12 cellular contexts compared by ENCODE assay signal in the genomic region with DNA sequence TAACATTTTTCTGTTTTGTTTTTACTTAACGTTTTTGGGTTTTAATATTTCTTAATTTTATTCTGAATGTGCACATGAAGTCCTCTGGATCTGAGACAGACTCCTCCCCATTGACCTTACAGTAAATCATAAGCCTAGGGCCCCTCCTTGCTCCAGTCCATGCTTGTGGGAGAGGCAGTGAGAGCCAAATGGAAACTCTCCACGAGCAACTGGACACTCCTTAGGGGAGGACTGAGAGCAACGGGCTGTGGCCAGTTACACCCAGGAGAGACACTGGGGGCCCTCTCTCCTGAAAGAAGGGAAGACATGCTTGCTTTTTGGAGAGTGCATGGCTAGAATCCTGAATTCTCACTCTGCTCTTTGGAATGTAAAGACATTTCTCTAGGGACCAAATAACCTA. TPM values are rescaled to one million over a fixed set of nuclear protein-coding genes. Genes with fewer than 3 reads are reported as not detected.
A peak's percentile ranks its signal among the peaks of the same experiment; 100 is the strongest.
DNase-seq lines count a peak whose midpoint lies in the region; ATAC-seq and TF ChIP-seq lines count a peak whose summit lies in the region.
"Had no signal": no experiment of that assay in that cellular context is flagged by ENCODE, and none has a peak within 500 bp of the region (broad histone marks: within the 10 kb centered on the region; RNA-seq: fewer than 3 reads in every experiment).

No MANE protein-coding gene starts in this region.

- ATAC-seq in Right ventricle myocardium superior (ENCODE audit: poor library complexity) = peak; percentile 92
- no peak for ATAC-seq in HG02759 (IDR thresholded peaks at IDR 0.05; ENCODE audit: unreplicated experiment)
- ATAC-seq: activated T-cell treated with anti-CD3 and anti-CD28 coated beads, Interleukin-2, amount 50 U/mL, for 72 hours; natural killer cell had no signal

- peak; percentile 73 for DNase-seq in adipocyte (ENCODE audit: low read depth)
- peak; percentile 63 for DNase-seq in Right ventricle myocardium superior
- DNase-seq in nephron progenitor cell = no peak
- no peak for DNase-seq in PC-9
- no peak for DNase-seq in HuH-7.5 (ENCODE audit: low spot score)
- DNase-seq in OCI-M2 (lab: John Stamatoyannopoulos, UW; ENCODE audit: unreplicated experiment) = no peak
- DNase-seq: activated T-cell treated with anti-CD3 and anti-CD28 coated beads, Interleukin-2, amount 50 U/mL, for 72 hours; DND-41; H7; natural killer cell had no signal

- H3K36me3 Mint-ChIP-seq in nephron progenitor cell (ENCODE audit: low read depth) = peaks cover 8% of the 10 kb centered on the region
- H3K36me3 Mint-ChIP-seq: natural killer cell had no signal

- peaks cover 56% of the 10 kb centered on the region for H3K4me1 Mint-ChIP-seq in nephron progenitor cell

- BruUV-seq in PC-9 (replicated peaks; lab: Mats Ljungman, UMichigan) = no TSS peak

- no peaks in the 10 kb centered on the region for H3K9me2 ChIP-seq in PC-9 (ENCODE audit: insufficient read depth)

- peak overlapping the region; percentile 76 for H3K9ac ChIP-seq in adipocyte (ENCODE audit: low read length)

- H3K9me3 ChIP-seq in adipocyte (ENCODE audit: control insufficient read depth, low read length) (no peaks in the 10 kb centered on the region), PC-9 (ENCODE audit: insufficient read depth, low read depth) (peaks cover 7% of the 10 kb centered on the region)

- no peak for TF ChIP-seq CTCF in nephron progenitor cell (IDR thresholded peaks at IDR 0.05)
- TF ChIP-seq CTCF in PC-9 (conservative IDR thresholded peaks at IDR 0.05) = no peak

- H3K36me3 ChIP-seq in ACC112 (ENCODE audit: insufficient read depth, low read length) = no peaks in the 10 kb centered on the region
- H3K36me3 ChIP-seq in adipocyte (ENCODE audit: control insufficient read depth, insufficient read depth, low read length, severe bottlenecking) = no peaks in the 10 kb centered on the region
- no peaks in the 10 kb centered on the region; the same call in 1 of the 2 replicates for H3K36me3 ChIP-seq in PC-9 (ENCODE audit: low read depth)

- H3K4me3 ChIP-seq in ACC112 (ENCODE audit: low read depth, low read length) = no peak overlapping the region
- H3K4me3 ChIP-seq in adipocyte (ENCODE audit: low read length) = peak overlapping the region; percentile 51
- no peak overlapping the region for H3K4me3 ChIP-seq in PC-9

- intact Hi-C loops in Right ventricle myocardium superior (cut with DNase I) = no loop called here
- intact Hi-C loops in PC-9 (cut with micrococcal nuclease; ENCODE audit: unreplicated experiment) = loop anchor here (2.0 kb wide), 2 partner anchors 49 to 91 kb away; a partner anchor contains a TSS

- CTCF ChIA-PET in PC-9 (lab: Charles Lee) = no interaction called here

- peaks cover 20% of the 10 kb centered on the region for H3K9me3 Mint-ChIP-seq in nephron progenitor cell
- H3K9me3 Mint-ChIP-seq: activated T-cell treated with anti-CD3 and anti-CD28 coated beads, Interleukin-2, amount 50 U/mL, for 72 hours; natural killer cell had no signal

- POLR2A ChIA-PET in PC-9 (lab: Charles Lee; ENCODE audit: unreplicated experiment) = no interaction called here

- no peak overlapping the region for H3K4me2 ChIP-seq in PC-9

- no peaks in the 10 kb centered on the region for H3K27me3 ChIP-seq in ACC112 (ENCODE audit: insufficient read depth, low read length)
- H3K27me3 ChIP-seq in adipocyte (replicated peaks; ENCODE audit: control insufficient read depth, insufficient read depth, low read length) = no peaks in the 10 kb centered on the region
- H3K27me3 ChIP-seq in PC-9 (ENCODE audit: insufficient read depth, low read depth) = no peaks in the 10 kb centered on the region

- peaks cover 23% of the 10 kb centered on the region for H3F3A ChIP-seq in PC-9 (ENCODE audit: insufficient read depth, low read depth)

- H3K79me2 ChIP-seq in ACC112 (ENCODE audit: control insufficient read depth, insufficient read depth, low read length, unreplicated experiment) (no peaks in the 10 kb centered on the region), PC-9 (ENCODE audit: low read depth) (no peaks in the 10 kb centered on the region)

- H3K27me3 Mint-ChIP-seq in nephron progenitor cell (ENCODE audit: low read depth, poor library complexity) = no peaks in the 10 kb centered on the region

- H3K4me1 ChIP-seq in ACC112 (ENCODE audit: control insufficient read depth, insufficient read depth, low read length, unreplicated experiment) (peaks cover 36% of the 10 kb centered on the region), adipocyte (ENCODE audit: control insufficient read depth, insufficient read depth, low read length) (peaks cover 34% of the 10 kb centered on the region), PC-9 (replicated peaks; ENCODE audit: insufficient read depth) (peaks cover 45% of the 10 kb centered on the region)

- H3K4me3 Mint-ChIP-seq in nephron progenitor cell = no peak overlapping the region
- H3K4me3 Mint-ChIP-seq: activated T-cell treated with anti-CD3 and anti-CD28 coated beads, Interleukin-2, amount 50 U/mL, for 72 hours; natural killer cell had no signal

- H2AFZ ChIP-seq in ACC112 (ENCODE audit: low read length, unreplicated experiment) (no peak overlapping the region), PC-9 (no peak overlapping the region)

- peak overlapping the region; percentile 28 for H3K27ac Mint-ChIP-seq in nephron progenitor cell
- H3K27ac Mint-ChIP-seq: activated T-cell treated with anti-CD3 and anti-CD28 coated beads, Interleukin-2, amount 50 U/mL, for 72 hours; natural killer cell had no signal

- H3K27ac ChIP-seq in ACC112 (ENCODE audit: low read depth, low read length) (0 out of 2 replicates have a peak overlapping the region, but pooled peaks have one; percentile 81), PC-9 (no peak overlapping the region)

- H4K20me1 ChIP-seq in PC-9 (ENCODE audit: insufficient read depth) = no peaks in the 10 kb centered on the region

RNA-seq across cellular contexts. Expression of a gene that starts 48.9 kb away (rescaled TPM):
- 15.7 TPM for total RNA-seq in Right ventricle myocardium superior
- 87.5 and 95.6 TPM in 2 replicates for total RNA-seq in PC-9 (2021)

Comparison
In these comparisons a context has a peak if more than half of its experiments do, and no peak if none do; other contexts are left out.
1. DNase-seq: peak in adipocyte (single experiment) and Right ventricle myocardium superior (single experiment); none in nephron progenitor cell (single experiment), PC-9 (0 of 2), HuH-7.5 (single experiment) and OCI-M2 (single experiment).